22 cellular contexts compared by ENCODE assay signal in the genomic region with DNA sequence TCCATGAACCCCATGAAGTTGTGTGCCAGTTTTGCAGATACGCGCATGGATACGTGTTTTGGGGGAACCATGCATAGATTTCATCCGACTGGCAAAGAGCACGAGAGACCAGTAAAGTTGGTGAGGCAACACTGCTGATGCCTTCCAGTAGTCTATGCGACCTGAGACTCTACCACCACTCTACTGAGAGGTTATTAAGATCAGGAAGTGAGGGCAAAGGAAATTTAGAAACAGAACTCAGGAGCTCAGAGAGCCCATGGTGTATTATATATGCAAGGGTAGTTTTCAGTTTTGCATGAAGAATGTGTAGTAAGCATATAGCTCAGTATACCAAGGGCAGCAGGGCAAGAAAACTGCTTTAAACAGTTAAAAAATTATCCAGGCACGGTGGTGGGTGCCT. TPM values are rescaled to one million over a fixed set of nuclear protein-coding genes. Genes with fewer than 3 reads are reported as not detected.
"Had no signal": no experiment of that assay in that cellular context is flagged by ENCODE, and none has a peak within 500 bp of the region (broad histone marks: within the 10 kb centered on the region; RNA-seq: fewer than 3 reads in every experiment).

No MANE protein-coding gene starts in this region.

- H3K9me3 Mint-ChIP-seq: activated naive CD8-positive, alpha-beta T cell treated with anti-CD3 and anti-CD28 coated beads, Interleukin-2, amount 10 ng/mL, durations not matched to agents 7 days and 5 days; activated T-cell treated with anti-CD3 and anti-CD28 coated beads, Interleukin-2, amount 50 U/mL, for 24 hours; activated T-helper 17 cell treated with anti-CD3 and anti-CD28 coated beads, Interleukin-2, amount 50 U/mL, for 72 hours; stimulated activated naive B cell treated with anti-CD40 and anti-IgM and Interleukin-4, amounts not matched to agents 10 μg/mL and 1 μg/mL and 100 μg/mL, for 72 hours; T-cell had no signal

- H3K27ac ChIP-seq: coronary artery, gastroesophageal sphincter, heart left ventricle, testis, upper lobe of left lung had no signal

- H3K4me3 Mint-ChIP-seq: activated CD4-positive, alpha-beta T cell treated with anti-CD3 and anti-CD28 coated beads for 36 hours; activated naive CD8-positive, alpha-beta T cell treated with anti-CD3 and anti-CD28 coated beads, Interleukin-2, amount 10 ng/mL, durations not matched to agents 7 days and 5 days; activated T-cell treated with anti-CD3 and anti-CD28 coated beads, Interleukin-2, amount 50 U/mL, for 24 hours; activated T-helper 17 cell treated with anti-CD3 and anti-CD28 coated beads, Interleukin-2, amount 50 U/mL, for 72 hours; stimulated activated naive B cell treated with anti-CD40 and anti-IgM and Interleukin-4, amounts not matched to agents 10 μg/mL and 1 μg/mL and 100 μg/mL, for 72 hours; T-cell had no signal

- H3K27me3 ChIP-seq: gastroesophageal sphincter, heart left ventricle, testis, upper lobe of left lung had no signal

- ATAC-seq: activated CD4-positive, alpha-beta T cell treated with anti-CD3 and anti-CD28 coated beads for 36 hours; activated T-helper 17 cell treated with anti-CD3 and anti-CD28 coated beads, Interleukin-2, amount 50 U/mL, for 72 hours; gastroesophageal sphincter; heart left ventricle; left cardiac atrium; sciatic nerve; stimulated activated naive B cell treated with anti-CD40 and anti-IgM and Interleukin-4, amounts not matched to agents 10 μg/mL and 1 μg/mL and 100 μg/mL, for 72 hours; T-cell had no signal

- H3K27me3 Mint-ChIP-seq: activated CD4-positive, alpha-beta T cell treated with anti-CD3 and anti-CD28 coated beads for 36 hours; activated naive CD8-positive, alpha-beta T cell treated with anti-CD3 and anti-CD28 coated beads, Interleukin-2, amount 10 ng/mL, durations not matched to agents 7 days and 5 days; activated T-cell treated with anti-CD3 and anti-CD28 coated beads, Interleukin-2, amount 50 U/mL, for 24 hours; activated T-helper 17 cell treated with anti-CD3 and anti-CD28 coated beads, Interleukin-2, amount 50 U/mL, for 72 hours; stimulated activated naive B cell treated with anti-CD40 and anti-IgM and Interleukin-4, amounts not matched to agents 10 μg/mL and 1 μg/mL and 100 μg/mL, for 72 hours; T-cell had no signal

- DNase-seq: activated CD4-positive, alpha-beta T cell treated with anti-CD3 and anti-CD28 coated beads for 36 hours; activated CD4-positive, alpha-beta T cell treated with anti-CD3 and anti-CD28 coated beads, Interleukin-2, amount 50 U/mL, for 4 hours; activated CD8-positive, alpha-beta memory T cell treated with anti-CD3 and anti-CD28 coated beads for 24 hours; activated CD8-positive, alpha-beta memory T cell treated with anti-CD3 and anti-CD28 coated beads, Interleukin-2, amount 50 U/mL, for 4 hours; activated naive CD4-positive, alpha-beta T cell treated with Interleukin-2 at 50 U/mL for 16 hours; activated T-cell treated with anti-CD3 and anti-CD28 coated beads, Interleukin-2, amount 50 U/mL, for 24 hours; amniotic stem cell; heart left ventricle; left cardiac atrium; occipital lobe; small intestine; stimulated activated CD4-positive, alpha-beta T cell treated with anti-CD3 and anti-CD28 coated beads, Interleukin-2, amount 100 ng/mL, for 24 hours; stimulated activated naive B cell treated with anti-CD40 and anti-IgM and Interleukin-4, amounts not matched to agents 10 μg/mL and 1 μg/mL and 100 μg/mL, for 72 hours; T-cell; testis; upper lobe of left lung had no signal

- H3K9me3 ChIP-seq: gastroesophageal sphincter, heart left ventricle, testis, upper lobe of left lung had no signal

- H3K27ac Mint-ChIP-seq: activated CD4-positive, alpha-beta T cell treated with anti-CD3 and anti-CD28 coated beads for 36 hours; activated T-cell treated with anti-CD3 and anti-CD28 coated beads, Interleukin-2, amount 50 U/mL, for 24 hours; activated T-helper 17 cell treated with anti-CD3 and anti-CD28 coated beads, Interleukin-2, amount 50 U/mL, for 72 hours; stimulated activated naive B cell treated with anti-CD40 and anti-IgM and Interleukin-4, amounts not matched to agents 10 μg/mL and 1 μg/mL and 100 μg/mL, for 72 hours; T-cell had no signal

- H3K4me3 ChIP-seq: coronary artery, gastroesophageal sphincter, heart left ventricle, testis, upper lobe of left lung had no signal

RNA-seq across cellular contexts. Expression of a gene that starts 30.0 kb away (rescaled TPM):
- total RNA-seq: bronchial epithelial cell had no signal
